9 cellular contexts compared by ENCODE assay signal in genomic region chr2:105179469-105180372, GRCh38.
A peak's percentile ranks its signal among the peaks of the same experiment; 100 is the strongest.
DNase-seq lines count a peak whose midpoint lies in the region; ATAC-seq, FAIRE-seq and TF ChIP-seq lines count a peak whose summit lies in the region.
"Had no signal": no experiment of that assay in that cellular context is flagged by ENCODE, and none has a peak within 500 bp of the region (broad histone marks: within the 10 kb centered on the region; RNA-seq: fewer than 3 reads in every experiment).

No MANE protein-coding gene starts in this region.

- no TSS peak for BruUV-seq in K562 (replicated peaks; lab: Mats Ljungman, UMichigan)

- H3K36me3 ChIP-seq in K562 (ENCODE audit: control insufficient read depth, insufficient read depth, low read length) (no peaks in the 10 kb centered on the region), left lung (no peaks in the 10 kb centered on the region)
- H3K36me3 ChIP-seq: BLaER1 had no signal

- H3K4me1 ChIP-seq in K562 (replicated peaks in 1 of 2; ENCODE audit: control insufficient read depth in 2 of 2, insufficient read depth in 2 of 2, low read length in 2 of 2): peaks cover 3% of the 10 kb centered on the region in 2 experiments; a peak in 1 of 5 replicates
- no peaks in the 10 kb centered on the region for H3K4me1 ChIP-seq in left lung

- no peak for TF ChIP-seq POLR2A in K562 (conservative IDR thresholded peaks at IDR 0.05)

- CTCF ChIA-PET in K562 (lab: Yijun Ruan, JAX; ENCODE audit: low intra/inter-chr PET ratio): interaction anchor here (1.5 kb wide), 1 partner anchor 65 kb away, joined by 3 read pairs; no protein-coding TSS in a partner anchor

- peak; percentile 97 for FAIRE-seq in K562 (lab: Jason Lieb, UNC)

- in situ Hi-C loops in K562 (cut with MboI): no loop called here

- no peak overlapping the region for H2AFZ ChIP-seq in K562 (ENCODE audit: low read depth, low read length)

- H3K79me2 ChIP-seq in K562 (ENCODE audit: control insufficient read depth, insufficient read depth, low read length): no peaks in the 10 kb centered on the region

- H3K27me3 ChIP-seq in K562 (ENCODE audit: control insufficient read depth in 2 of 2, insufficient read depth in 2 of 2, low read length in 2 of 2) (peaks cover 23 to 57% of the 10 kb centered on the region in 2 experiments), left lung (peaks cover 0 to 13% of the 10 kb centered on the region in 2 donors)
- H3K27me3 ChIP-seq: BLaER1 had no signal

- DNase-seq in NCI-H146 (lab: John Stamatoyannopoulos, UW) (peak; percentile 55), NCI-H146 treated with DMSO at 0.1 percent for 48 hours (lab: John Stamatoyannopoulos, UW; ENCODE audit: unreplicated experiment) (no peak), NCI-H1105 treated with DMSO at 0.1 percent for 48 hours (lab: John Stamatoyannopoulos, UW) (peak; percentile 45), K562 (ENCODE audit: extremely low read depth in 1 of 4, low spot score in 3 of 4) (peak; percentile 58 to 78 (median 64)), left lung (peak in 1 of 2 donors; percentile 55), NCI-H2171 treated with DMSO at 0.1 percent for 48 hours (lab: John Stamatoyannopoulos, UW) (no peak)
- DNase-seq in stimulated activated CD4-positive, alpha-beta T cell treated with anti-CD3 and anti-CD28 coated beads, Interleukin-2, amount 100 ng/mL, for 48 hours: no peak

- ATAC-seq in K562: peak; percentile 92
- peak; percentile 70 for ATAC-seq in left lung
- ATAC-seq in GM18907 (IDR thresholded peaks at IDR 0.05; ENCODE audit: unreplicated experiment): no peak

- intact Hi-C loops in K562 (cut with micrococcal nuclease): loop anchor here (1.0 to 5.0 kb wide), 2 partner anchors 58 to 65 kb away; no protein-coding TSS in a partner anchor
- intact Hi-C loops in left lung (cut with DNase I): no loop called here

- POLR2A ChIA-PET in K562 (lab: Yijun Ruan, JAX): interaction anchor here (0.6 kb wide), 1 partner anchor 51 kb away, joined by 4 read pairs; no protein-coding TSS in a partner anchor

- H3K4me3 ChIP-seq in K562: no peak overlapping the region
- no peak overlapping the region for H3K4me3 ChIP-seq in left lung
- H3K4me3 ChIP-seq: BLaER1 had no signal

- H4K20me1 ChIP-seq in K562 (replicated peaks; ENCODE audit: control insufficient read depth, insufficient read depth, low read length): no peaks in the 10 kb centered on the region
- H4K20me1 ChIP-seq: BLaER1 had no signal

- no peak overlapping the region for H3K9ac ChIP-seq in K562 (ENCODE audit: insufficient read depth in 1 of 2, low read depth in 2 of 2, low read length in 2 of 2)
- H3K9ac ChIP-seq: BLaER1 had no signal

- TF ChIP-seq RAD21 in K562 (CRISPR knock-in tag; conservative IDR thresholded peaks at IDR 0.05 in 1 of 2, IDR thresholded peaks at IDR 0.05 in 1 of 2): peak; percentile 45 to 63

- whole genome bisulfite sequencing in K562 (ENCODE audit: insufficient coverage, low coverage, missing lambda C conversion rate): 20% methylated on average over 14 of the region's 15 CpGs

- TF ChIP-seq CTCF in K562 (IDR thresholded peaks at IDR 0.05 in 2 of 3, conservative IDR thresholded peaks at IDR 0.05 in 1 of 3; ENCODE audit: insufficient read depth in 2 of 3, low read depth in 1 of 3, low read length in 3 of 3): peak; percentile 66 to 79 (median 78)
- peak; percentile 9 to 33 for TF ChIP-seq CTCF in left lung (IDR thresholded peaks at IDR 0.05)

- 0 out of 2 replicates have a peak overlapping the region, but pooled peaks have one; percentile 20 for H3K4me2 ChIP-seq in K562 (ENCODE audit: insufficient read depth, low read length)
- H3K4me2 ChIP-seq: BLaER1 had no signal

- H3K9me3 ChIP-seq in K562 (replicated peaks; ENCODE audit: control insufficient read depth, insufficient read depth, low read depth, low read length) (no peaks in the 10 kb centered on the region), left lung (no peaks in the 10 kb centered on the region)
- H3K9me3 ChIP-seq: BLaER1 had no signal

- H3K9me1 ChIP-seq in K562 (ENCODE audit: control insufficient read depth, insufficient read depth, low read length): peaks cover 3% of the 10 kb centered on the region

- TF ChIP-seq EP300 in K562 (IDR thresholded peaks at IDR 0.05; ENCODE audit: low read length): no peak

- H3K27ac ChIP-seq in K562 (ENCODE audit: extremely low read depth, low read depth, low read length) (no peak overlapping the region), left lung (no peak overlapping the region)
- H3K27ac ChIP-seq: BLaER1 had no signal

TF ChIP-seq in K562, 482 proteins besides CTCF, POLR2A, EP300 and RAD21 (continues in another document):
- TF ChIP-seq ZNF444 (CRISPR knock-in tag; IDR thresholded peaks at IDR 0.05) (no peak), ESRRB (CRISPR knock-in tag; IDR thresholded peaks at IDR 0.05; ENCODE audit: borderline replicate concordance) (no peak), ZNF75A (CRISPR knock-in tag; IDR thresholded peaks at IDR 0.05) (no peak), ELF1 (tag; IDR thresholded peaks at IDR 0.05) (peak; percentile 47), ZNF263 (CRISPR knock-in tag; IDR thresholded peaks at IDR 0.05; ENCODE audit: borderline replicate concordance) (no peak), GABPA (tag; conservative IDR thresholded peaks at IDR 0.05; ENCODE audit: low read depth) (0 out of 2 replicates have a peak, but pooled peaks have one; percentile 22), POLR2AphosphoS2 (IDR thresholded peaks at IDR 0.05; ENCODE audit: low read length) (no peak), PRDM10 (IDR thresholded peaks at IDR 0.05; ENCODE audit: partially characterized antibody) (no peak), ZNF253 (CRISPR knock-in tag; conservative IDR thresholded peaks at IDR 0.05) (no peak), ZBTB9 (CRISPR knock-in tag; IDR thresholded peaks at IDR 0.05) (no peak), SMARCC2 (IDR thresholded peaks at IDR 0.05; ENCODE audit: low read depth) (peak; percentile 35; the same call in 1 of the 2 replicates), ZNF76 (CRISPR knock-in tag; IDR thresholded peaks at IDR 0.05; ENCODE audit: borderline replicate concordance) (no peak), ZNF41 (CRISPR knock-in tag; conservative IDR thresholded peaks at IDR 0.05) (no peak), POLR2B (IDR thresholded peaks at IDR 0.05; ENCODE audit: low read depth, partially characterized antibody) (no peak), IFI16 (CRISPR knock-in tag; IDR thresholded peaks at IDR 0.05) (no peak), CBX5 (IDR thresholded peaks at IDR 0.05; ENCODE audit: borderline replicate concordance, low read depth) (no peak), ZNF57 (CRISPR knock-in tag; IDR thresholded peaks at IDR 0.05) (no peak)

Comparison
In these comparisons a context has a peak if more than half of its experiments do, and no peak if none do; other contexts are left out.
1. DNase-seq: peak in NCI-H146 (single experiment), NCI-H1105 treated with DMSO at 0.1 percent for 48 hours (single experiment) and K562 (4 of 4); none in NCI-H146 treated with DMSO at 0.1 percent for 48 hours (single experiment), NCI-H2171 treated with DMSO at 0.1 percent for 48 hours (single experiment) and stimulated activated CD4-positive, alpha-beta T cell treated with anti-CD3 and anti-CD28 coated beads, Interleukin-2, amount 100 ng/mL, for 48 hours (0 of 2).